ENCODE assay signal across 8 cellular contexts in the genomic region with DNA sequence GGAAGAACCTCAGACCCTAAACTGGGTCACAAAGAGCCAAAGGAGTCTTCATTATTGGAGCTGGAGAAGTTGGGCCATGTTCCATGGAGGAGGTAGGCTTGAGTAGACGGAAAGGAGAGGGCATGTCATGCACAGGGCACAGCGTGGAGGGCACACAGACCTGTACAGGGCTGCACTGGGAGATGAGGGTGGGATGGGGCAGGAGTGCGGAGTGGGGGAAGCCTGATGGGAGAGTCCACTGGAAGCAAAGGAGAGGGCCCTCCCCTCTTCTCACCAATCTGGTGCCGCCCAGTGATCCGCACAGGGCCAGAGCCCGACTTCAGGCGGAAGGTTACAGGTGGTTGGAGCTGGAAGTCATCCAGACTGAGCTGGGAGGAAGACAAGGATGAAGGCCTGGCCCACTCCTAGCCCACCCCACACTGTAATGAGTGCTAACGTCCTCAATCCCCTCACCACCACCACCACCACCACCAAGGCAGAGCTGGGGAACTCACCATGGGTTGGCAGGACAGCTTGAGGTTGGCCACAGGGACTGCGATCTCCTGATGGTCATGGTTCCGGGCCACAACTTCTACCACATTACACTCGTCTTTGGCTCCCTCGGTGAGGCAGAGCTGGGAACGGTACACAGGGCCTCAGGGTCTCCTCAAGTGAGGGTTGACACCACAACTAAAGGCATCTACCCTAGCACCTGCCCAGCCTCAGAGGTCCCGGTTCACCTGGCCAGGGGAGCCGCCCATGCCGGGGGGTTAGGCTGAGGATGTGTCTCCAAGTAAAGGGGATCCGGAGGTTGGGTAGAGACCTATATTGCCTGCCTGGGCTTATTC. TPM values are rescaled to one million over a fixed set of nuclear protein-coding genes. Genes with fewer than 3 reads are reported as not detected.
DNase-seq lines count a peak whose midpoint lies in the region; ATAC-seq and TF ChIP-seq lines count a peak whose summit lies in the region.

No MANE protein-coding gene starts in this region.

- H3K4me1 ChIP-seq in A673 (ENCODE audit: insufficient read depth, low read length, poor library complexity, severe bottlenecking) = peaks cover 26% of the 10 kb centered on the region
- H3K4me1 ChIP-seq in mesodermal cell (ENCODE audit: control insufficient read depth, insufficient read depth, low read length, poor library complexity, severe bottlenecking) = peaks cover 13% of the 10 kb centered on the region

- H3K36me3 Mint-ChIP-seq in MCF 10A (ENCODE audit: insufficient read depth, unreplicated experiment) = peaks cover 56% of the 10 kb centered on the region

- no TSS peak for BruUV-seq in A673 (replicated peaks; lab: Mats Ljungman, UMichigan)
- BruUV-seq in MCF 10A (replicated peaks; lab: Mats Ljungman, UMichigan) = no TSS peak

- no peak for TF ChIP-seq CTCF in A673 (conservative IDR thresholded peaks at IDR 0.05; ENCODE audit: low read depth, low read length)
- no peak for TF ChIP-seq CTCF in MCF 10A (IDR thresholded peaks at IDR 0.05; ENCODE audit: unreplicated experiment)

- H3K27me3 Mint-ChIP-seq in MCF 10A (ENCODE audit: insufficient read depth, unreplicated experiment) = no peaks in the 10 kb centered on the region

- CTCF ChIA-PET in A673 (lab: Charles Lee) = interaction anchor here (0.5 to 1.0 kb wide), 3 partner anchors 95 to 315 kb away, joined by 3 to 4 read pairs (median 4); no protein-coding TSS in a partner anchor
- CTCF ChIA-PET in MCF 10A (lab: Yijun Ruan, JAX) = interaction anchor here (0.6 to 5.5 kb wide), 18 partner anchors 10 to 686 kb away, joined by 3 to 47 read pairs (median 5); a partner anchor contains a TSS

- H3K27ac ChIP-seq in A673 (ENCODE audit: low read depth, low read length, poor library complexity, severe bottlenecking) = peak overlapping the region; percentile 43
- no peak overlapping the region for H3K27ac ChIP-seq in mesodermal cell (ENCODE audit: low read depth, low read length, severe bottlenecking)

- no peak for DNase-seq in A673 (ENCODE audit: low spot score)
- peak; percentile 24 for DNase-seq in HK-2 (ENCODE audit: unreplicated experiment)
- peak; percentile 4 for DNase-seq in MCF 10A (ENCODE audit: unreplicated experiment)
- no peak for DNase-seq in NOMO-1 (lab: John Stamatoyannopoulos, UW; ENCODE audit: unreplicated experiment in 2 of 2)
- no peak for DNase-seq in stimulated activated CD8-positive, alpha-beta memory T cell treated with anti-CD3 and anti-CD28 coated beads, Interleukin-4, amount 100 ng/mL, for 48 hours
- DNase-seq in NCI-H1436 (lab: John Stamatoyannopoulos, UW) = no peak

- no peaks in the 10 kb centered on the region for H3K27me3 ChIP-seq in A673 (replicated peaks; ENCODE audit: insufficient read depth, low read depth, low read length, poor library complexity)

- POLR2A ChIA-PET in A673 (lab: Charles Lee; ENCODE audit: low non-redundant PET) = no interaction called here
- POLR2A ChIA-PET in MCF 10A (lab: Yijun Ruan, JAX) = interaction anchor here (0.7 to 6.2 kb wide), 4 partner anchors 14 to 739 kb away, joined by 3 to 58 read pairs (median 30); a partner anchor contains a TSS

- no peaks in the 10 kb centered on the region for H3K9me3 ChIP-seq in A673 (ENCODE audit: low read depth, low read length, poor library complexity, severe bottlenecking)
- H3K9me3 ChIP-seq in mesodermal cell (ENCODE audit: control insufficient read depth, low read length) = no peaks in the 10 kb centered on the region

- intact Hi-C loops in A673 (cut with micrococcal nuclease; ENCODE audit: unreplicated experiment) (loop anchor here (1.0 to 5.0 kb wide), 2 partner anchors 35 to 567 kb away; a partner anchor contains a TSS), MCF 10A (cut with micrococcal nuclease) (loop anchor here (1.0 to 5.0 kb wide), 5 partner anchors 180 to 620 kb away; no protein-coding TSS in a partner anchor)

- peaks cover 30% of the 10 kb centered on the region for H3K36me3 ChIP-seq in A673 (ENCODE audit: insufficient read depth, low read length, poor library complexity, severe bottlenecking)
- peaks cover 30% of the 10 kb centered on the region for H3K36me3 ChIP-seq in mesodermal cell (ENCODE audit: control insufficient read depth, insufficient read depth, low read length)

- H3K27ac Mint-ChIP-seq in MCF 10A (ENCODE audit: low read depth, unreplicated experiment) = peak overlapping the region; percentile 98

- 58 to 64% methylated on average over 8 to 9 of the region's 17 CpGs for WGBS in mesodermal cell (ENCODE audit: insufficient coverage in 2 of 2), 2 experiments

- H3K4me1 Mint-ChIP-seq in MCF 10A (ENCODE audit: insufficient read depth, unreplicated experiment) = peaks cover 28% of the 10 kb centered on the region

- H3K9me3 Mint-ChIP-seq in MCF 10A (ENCODE audit: unreplicated experiment) = no peaks in the 10 kb centered on the region

- peak overlapping the region; percentile 100 for H3K4me3 Mint-ChIP-seq in MCF 10A (ENCODE audit: unreplicated experiment)

- ATAC-seq in HG02870 (IDR thresholded peaks at IDR 0.05; ENCODE audit: unreplicated experiment) = no peak

- H3K4me3 ChIP-seq in A673 (ENCODE audit: low read depth, low read length, poor library complexity, severe bottlenecking) (peak overlapping the region; percentile 72), mesodermal cell (ENCODE audit: extremely low read depth, insufficient read depth, low read length, poor library complexity, severe bottlenecking) (peak overlapping the region; percentile 71)

RNA-seq across cellular contexts. Expression of a gene that starts 1.0 kb away (rescaled TPM):
- total RNA-seq in A673 (2021) (94.7 and 98.2 TPM in 2 replicates), MCF 10A (2022) (120 and 163 TPM in 2 replicates)
- polyA plus RNA-seq in mesodermal cell (2013, experiment 1 of 2) = 65.8 TPM
- polyA plus RNA-seq in mesodermal cell (2013, experiment 2 of 2) = 59.4 TPM

RNA-seq across cellular contexts. Expression of a gene that starts 6.3 kb away (rescaled TPM):
- total RNA-seq in A673 (2021) (not detected in 2 replicates), MCF 10A (2022) (not detected in 2 replicates)
- polyA plus RNA-seq in mesodermal cell (2013, experiment 1 of 2) = 0.88 TPM
- 0.56 TPM for polyA plus RNA-seq in mesodermal cell (2013, experiment 2 of 2)

RNA-seq across cellular contexts. Expression of a gene that starts 36.0 kb away (rescaled TPM):
- total RNA-seq in A673 (2021) (109 and 114 TPM in 2 replicates), MCF 10A (2022) (96.1 and 115 TPM in 2 replicates)
- polyA plus RNA-seq in mesodermal cell (2013, experiment 1 of 2) = 88.5 TPM
- polyA plus RNA-seq in mesodermal cell (2013, experiment 2 of 2) = 80.1 TPM

Comparison
In these comparisons a context has a peak if more than half of its experiments do, and no peak if none do; other contexts are left out.
1. DNase-seq: peak in HK-2 (single experiment) and MCF 10A (single experiment); none in A673 (single experiment), NOMO-1 (0 of 2), stimulated activated CD8-positive, alpha-beta memory T cell treated with anti-CD3 and anti-CD28 coated beads, Interleukin-4, amount 100 ng/mL, for 48 hours (single experiment) and NCI-H1436 (single experiment).